In genomic region chr12:28767836-28768348, GRCh38 we compare ENCODE assay signal across 18 cellular contexts.
"Had no signal": no experiment of that assay in that cellular context is flagged by ENCODE, and none has a peak within 500 bp of the region (broad histone marks: within the 10 kb centered on the region; RNA-seq: fewer than 3 reads in every experiment).

No MANE protein-coding gene starts in this region.

- H3K27me3 ChIP-seq: foreskin keratinocyte, heart left ventricle, stomach, upper lobe of right lung had no signal

- H3K4me3 ChIP-seq: heart left ventricle, lower lobe of right lung, psoas muscle, stomach, thoracic aorta, upper lobe of right lung had no signal

- H3K4me1 ChIP-seq: foreskin keratinocyte, lower lobe of right lung, psoas muscle, stomach, upper lobe of right lung had no signal

- H3K27ac ChIP-seq: foreskin keratinocyte, lower lobe of right lung, psoas muscle, stomach, thoracic aorta, upper lobe of right lung had no signal

- ATAC-seq: activated CD8-positive, alpha-beta T cell treated with anti-CD3 and anti-CD28 coated beads for 36 hours; activated naive CD4-positive, alpha-beta T cell treated with anti-CD3 and anti-CD28 coated beads, Interleukin-2, amount 50 U/mL, for 72 hours; foreskin keratinocyte; lower lobe of right lung; psoas muscle; T-helper 17 cell; upper lobe of right lung had no signal

- H3K36me3 ChIP-seq: heart left ventricle, lower lobe of right lung, stomach, thoracic aorta, upper lobe of right lung had no signal

- DNase-seq: activated B cell treated with CpG ODN at 0.5 μM for 24 hours; activated CD4-positive, alpha-beta T cell treated with anti-CD3 and anti-CD28 coated beads for 48 hours; activated CD8-positive, alpha-beta T cell treated with anti-CD3 and anti-CD28 coated beads for 36 hours; activated gamma-delta T cell; activated T-cell treated with anti-CD3 and anti-CD28 coated beads, Interleukin-2, amount 50 U/mL, for 48 hours; erythroblast; heart left ventricle; immature natural killer cell; lower lobe of right lung; midbrain; psoas muscle; stimulated activated CD4-positive, alpha-beta T cell treated with anti-CD3 and anti-CD28 coated beads, Interleukin-2, amount 100 ng/mL, for 24 hours; stomach; T-helper 17 cell; upper lobe of right lung had no signal
